25 cellular contexts compared by ENCODE assay signal in genomic region chr16:12709807-12710206, GRCh38.
"Had no signal": no experiment of that assay in that cellular context is flagged by ENCODE, and none has a peak within 500 bp of the region (broad histone marks: within the 10 kb centered on the region; RNA-seq: fewer than 3 reads in every experiment).

No MANE protein-coding gene starts in this region.

- FAIRE-seq: pancreas, small intestine had no signal

- H3K9me3 ChIP-seq: mucosa of descending colon, pancreas, prostate gland, sigmoid colon, thyroid gland, transverse colon, upper lobe of left lung, vagina had no signal

- H3K4me3 ChIP-seq: hepatocyte, left ventricle myocardium inferior, lung, mucosa of descending colon, pancreas, prostate gland, sigmoid colon, spleen, thyroid gland, transverse colon, upper lobe of left lung, vagina had no signal

- H3K79me2 ChIP-seq: hepatocyte had no signal

- DNase-seq: islet precursor cell; left ventricle myocardium inferior; midbrain; mucosa of descending colon; naive thymus-derived CD4-positive, alpha-beta T cell; pancreas; posterior cingulate gyrus; retina; right cardiac atrium; sigmoid colon; small intestine; spleen; stimulated activated CD4-positive, alpha-beta T cell treated with anti-CD3 and anti-CD28 coated beads, Interleukin-4, amount 100 ng/mL, for 24 hours; stimulated activated naive CD4-positive, alpha-beta T cell treated with Interleukin-2 at 50 U/mL for 16 hours; stimulated activated naive CD8-positive, alpha-beta T cell treated with anti-CD3 and anti-CD28 coated beads, Interleukin-15, amount 100 ng/mL, for 72 hours; substantia nigra; thyroid gland; transverse colon; upper lobe of left lung had no signal

- H3K27ac ChIP-seq: hepatocyte, left ventricle myocardium inferior, pancreas, prostate gland, sigmoid colon, spleen, thyroid gland, transverse colon, upper lobe of left lung, vagina had no signal

- H3K36me3 Mint-ChIP-seq: stimulated activated effector memory CD8-positive, alpha-beta T cell treated with anti-CD3 and anti-CD28 coated beads, Interleukin-12 subunit alpha, Interleukin-12 subunit beta, amount 100 ng/mL, for 72 hours had no signal

- ATAC-seq: mucosa of descending colon; naive thymus-derived CD4-positive, alpha-beta T cell; natural killer cell treated with Interleukin-12 subunit alpha and Interleukin-12 subunit beta and Interleukin-15 and Interleukin-18, amount 100 ng/mL, for 72 hours; pancreas; right cardiac atrium; stimulated activated effector memory CD8-positive, alpha-beta T cell treated with anti-CD3 and anti-CD28 coated beads, Interleukin-12 subunit alpha, Interleukin-12 subunit beta, amount 100 ng/mL, for 72 hours; stimulated activated naive CD8-positive, alpha-beta T cell treated with anti-CD3 and anti-CD28 coated beads, Interleukin-15, amount 100 ng/mL, for 72 hours had no signal

- H3K4me1 Mint-ChIP-seq: stimulated activated effector memory CD8-positive, alpha-beta T cell treated with anti-CD3 and anti-CD28 coated beads, Interleukin-12 subunit alpha, Interleukin-12 subunit beta, amount 100 ng/mL, for 72 hours; stimulated activated naive CD8-positive, alpha-beta T cell treated with anti-CD3 and anti-CD28 coated beads, Interleukin-15, amount 100 ng/mL, for 72 hours had no signal

- H3K4me3 Mint-ChIP-seq: naive thymus-derived CD4-positive, alpha-beta T cell; natural killer cell treated with Interleukin-12 subunit alpha and Interleukin-12 subunit beta and Interleukin-15 and Interleukin-18, amount 100 ng/mL, for 72 hours; stimulated activated effector memory CD8-positive, alpha-beta T cell treated with anti-CD3 and anti-CD28 coated beads, Interleukin-12 subunit alpha, Interleukin-12 subunit beta, amount 100 ng/mL, for 72 hours; stimulated activated naive CD8-positive, alpha-beta T cell treated with anti-CD3 and anti-CD28 coated beads, Interleukin-15, amount 100 ng/mL, for 72 hours had no signal

- H3K4me1 ChIP-seq: left ventricle myocardium inferior, pancreas, prostate gland, sigmoid colon, thyroid gland, transverse colon, upper lobe of left lung, vagina had no signal

- H3K27me3 ChIP-seq: hepatocyte, pancreas, sigmoid colon, spleen, thyroid gland, transverse colon, upper lobe of left lung, vagina had no signal

- H2AFZ ChIP-seq: hepatocyte had no signal

- H3K27me3 Mint-ChIP-seq: naive thymus-derived CD4-positive, alpha-beta T cell; natural killer cell treated with Interleukin-12 subunit alpha and Interleukin-12 subunit beta and Interleukin-15 and Interleukin-18, amount 100 ng/mL, for 72 hours; stimulated activated naive CD8-positive, alpha-beta T cell treated with anti-CD3 and anti-CD28 coated beads, Interleukin-15, amount 100 ng/mL, for 72 hours had no signal

- H3K27ac Mint-ChIP-seq: naive thymus-derived CD4-positive, alpha-beta T cell; natural killer cell treated with Interleukin-12 subunit alpha and Interleukin-12 subunit beta and Interleukin-15 and Interleukin-18, amount 100 ng/mL, for 72 hours; stimulated activated effector memory CD8-positive, alpha-beta T cell treated with anti-CD3 and anti-CD28 coated beads, Interleukin-12 subunit alpha, Interleukin-12 subunit beta, amount 100 ng/mL, for 72 hours; stimulated activated naive CD8-positive, alpha-beta T cell treated with anti-CD3 and anti-CD28 coated beads, Interleukin-15, amount 100 ng/mL, for 72 hours had no signal

- H3K4me2 ChIP-seq: hepatocyte had no signal

- H3K36me3 ChIP-seq: left ventricle myocardium inferior, pancreas, prostate gland, sigmoid colon, thyroid gland, transverse colon, vagina had no signal
